In genomic region chr9:3526903-3527652, GRCh38 we compare ENCODE assay signal across 8 cellular contexts. TPM values are rescaled to one million over a fixed set of nuclear protein-coding genes. Genes with fewer than 3 reads are reported as not detected.
DNase-seq lines count a peak whose midpoint lies in the region; ATAC-seq and TF ChIP-seq lines count a peak whose summit lies in the region.

No MANE protein-coding gene starts in this region.

- peak overlapping the region; percentile 3 for H3K23ac ChIP-seq in H9 (ENCODE audit: insufficient read length, low read depth, low read length)

- no peak overlapping the region for H2BK20ac ChIP-seq in H9 (ENCODE audit: low read depth, low read length, poor library complexity, severe bottlenecking)

- H2BK120ac ChIP-seq in H9 (ENCODE audit: low read depth, low read length, poor library complexity, severe bottlenecking): peak overlapping the region; percentile 58

- H3K4me1 Mint-ChIP-seq in activated CD8-positive, alpha-beta memory T cell treated with anti-CD3 and anti-CD28 coated beads, Interleukin-2, amount 10 ng/mL, durations not matched to agents 7 days and 5 days: peaks cover 50% of the 10 kb centered on the region
- peaks cover 36 to 44% of the 10 kb centered on the region in 2 experiments for H3K4me1 Mint-ChIP-seq in H9
- H3K4me1 Mint-ChIP-seq in T-helper 2 cell treated with Interferon-gamma antibody and Interleukin-4, amounts not matched to agents 5 μg/mL and 100 μg/mL, for 36 hours (ENCODE audit: low read depth): peaks cover 43% of the 10 kb centered on the region

- TF ChIP-seq EP300 in neural cell (conservative IDR thresholded peaks at IDR 0.05; ENCODE audit: poor library complexity, severe bottlenecking): no peak

- H3K36me3 Mint-ChIP-seq in activated CD8-positive, alpha-beta memory T cell treated with anti-CD3 and anti-CD28 coated beads, Interleukin-2, amount 10 ng/mL, durations not matched to agents 7 days and 5 days: peaks cover 27% of the 10 kb centered on the region
- peaks cover 2 to 26% (median 11%) of the 10 kb centered on the region in 3 experiments; a peak in 6 of 7 replicates for H3K36me3 Mint-ChIP-seq in H9 (ENCODE audit: insufficient read depth in 1 of 3, low read depth in 3 of 3)
- H3K36me3 Mint-ChIP-seq in T-helper 2 cell treated with Interferon-gamma antibody and Interleukin-4, amounts not matched to agents 5 μg/mL and 100 μg/mL, for 36 hours (ENCODE audit: low read depth): peaks cover 24% of the 10 kb centered on the region

- no peak for TF ChIP-seq POLR2A in esophagus squamous epithelium (IDR thresholded peaks at IDR 0.05)

- peak overlapping the region; percentile 11 for H3T11ph ChIP-seq in H9 (ENCODE audit: low read length)

- peak overlapping the region; percentile 98 for H3K18ac ChIP-seq in H9 (ENCODE audit: insufficient read length, low read depth, low read length)

- H4K91ac ChIP-seq in H9 (ENCODE audit: insufficient read length, low read depth, low read length): peak overlapping the region; percentile 27

- no peak overlapping the region for H2AK5ac ChIP-seq in H9 (ENCODE audit: insufficient read length, low read length)

- H3K4me2 ChIP-seq in H9 (ENCODE audit: insufficient read depth, insufficient read length, low read length) (peak overlapping the region; percentile 93), neural cell (ENCODE audit: low read length) (peak overlapping the region; percentile 75)

- H3K36me3 ChIP-seq in esophagus squamous epithelium (peaks cover 0 to 8% (median 0%) of the 10 kb centered on the region in 3 donors), neural cell (ENCODE audit: insufficient read depth, low read length) (no peaks in the 10 kb centered on the region)

- ATAC-seq in activated CD8-positive, alpha-beta memory T cell treated with anti-CD3 and anti-CD28 coated beads, Interleukin-2, amount 10 ng/mL, durations not matched to agents 7 days and 5 days: peak; percentile 42

- no peaks in the 10 kb centered on the region for H3K79me1 ChIP-seq in H9 (ENCODE audit: insufficient read depth, low read depth, low read length, poor library complexity, severe bottlenecking)

- H4K20me1 ChIP-seq in H9 (ENCODE audit: control insufficient read depth, insufficient read depth, insufficient read length) (no peaks in the 10 kb centered on the region), neural cell (ENCODE audit: insufficient read depth) (no peaks in the 10 kb centered on the region)

- no peaks in the 10 kb centered on the region for H3K9me2 ChIP-seq in neural cell (ENCODE audit: insufficient read depth, low read length)

- no peaks in the 10 kb centered on the region for H3K9me3 Mint-ChIP-seq in activated CD8-positive, alpha-beta memory T cell treated with anti-CD3 and anti-CD28 coated beads, Interleukin-2, amount 10 ng/mL, durations not matched to agents 7 days and 5 days (ENCODE audit: low read depth)
- no peaks in the 10 kb centered on the region for H3K9me3 Mint-ChIP-seq in H9
- no peaks in the 10 kb centered on the region for H3K9me3 Mint-ChIP-seq in T-helper 2 cell treated with Interferon-gamma antibody and Interleukin-4, amounts not matched to agents 5 μg/mL and 100 μg/mL, for 36 hours

- peak overlapping the region; percentile 93 for H3K27ac ChIP-seq in H9 (ENCODE audit: insufficient read length, low read depth, low read length)
- peak overlapping the region; percentile 98 to 100 (median 100) for H3K27ac ChIP-seq in esophagus squamous epithelium
- peak overlapping the region; percentile 100 for H3K27ac ChIP-seq in neural cell (ENCODE audit: low read length)

- H2AFZ ChIP-seq in H9 (ENCODE audit: low read length): no peak overlapping the region
- peak overlapping the region; percentile 95 for H2AFZ ChIP-seq in neural cell (ENCODE audit: low read depth, low read length)

- TF ChIP-seq CTCF in H9 (conservative IDR thresholded peaks at IDR 0.05) (no peak), LNCaP clone FGC (IDR thresholded peaks at IDR 0.05; ENCODE audit: control insufficient read depth, extremely low read depth, insufficient read depth) (no peak), esophagus squamous epithelium (IDR thresholded peaks at IDR 0.05) (no peak), neural cell (IDR thresholded peaks at IDR 0.05; ENCODE audit: poor library complexity, severe bottlenecking) (no peak)

- H3K56ac ChIP-seq in H9 (ENCODE audit: insufficient read length, low read depth, low read length): peak overlapping the region; percentile 59

- peak overlapping the region; percentile 67 for H2BK5ac ChIP-seq in H9 (ENCODE audit: insufficient read length, low read length)

- WGBS in H9 (ENCODE audit: extremely low coverage, insufficient read length, low lambda C conversion rate): no CpG with 5 or more reads among the region's 23 CpGs
- 4 to 9% methylated on average over 21 of the region's 23 CpGs for WGBS in esophagus squamous epithelium, 2 donors

- H3K4me3 Mint-ChIP-seq in activated CD8-positive, alpha-beta memory T cell treated with anti-CD3 and anti-CD28 coated beads, Interleukin-2, amount 10 ng/mL, durations not matched to agents 7 days and 5 days: peak overlapping the region; percentile 96
- H3K4me3 Mint-ChIP-seq in H9: peak overlapping the region; percentile 94
- peak overlapping the region; percentile 86 for H3K4me3 Mint-ChIP-seq in T-helper 2 cell treated with Interferon-gamma antibody and Interleukin-4, amounts not matched to agents 5 μg/mL and 100 μg/mL, for 36 hours

- H4K8ac ChIP-seq in H9 (replicated peaks; ENCODE audit: insufficient read length, low read depth, low read length): peak overlapping the region; percentile 92

- H2BK12ac ChIP-seq in H9 (ENCODE audit: insufficient read length, low read depth, low read length): peak overlapping the region; percentile 6

- H3K79me2 ChIP-seq in H9 (ENCODE audit: insufficient read depth, low read length): peaks cover 5% of the 10 kb centered on the region; the same call in 1 of the 2 replicates
- H3K79me2 ChIP-seq in neural cell (replicated peaks; ENCODE audit: insufficient read depth, low read length): peaks cover 62% of the 10 kb centered on the region

- H3K4ac ChIP-seq in H9 (ENCODE audit: low read depth, low read length): peak overlapping the region; percentile 54

- H3K27me3 Mint-ChIP-seq in activated CD8-positive, alpha-beta memory T cell treated with anti-CD3 and anti-CD28 coated beads, Interleukin-2, amount 10 ng/mL, durations not matched to agents 7 days and 5 days: no peaks in the 10 kb centered on the region
- H3K27me3 Mint-ChIP-seq in H9 (ENCODE audit: low read depth): peaks cover 2% of the 10 kb centered on the region; the same call in 1 of the 2 replicates
- no peaks in the 10 kb centered on the region for H3K27me3 Mint-ChIP-seq in T-helper 2 cell treated with Interferon-gamma antibody and Interleukin-4, amounts not matched to agents 5 μg/mL and 100 μg/mL, for 36 hours (ENCODE audit: low read depth)

- peak; percentile 85 for DNase-seq in activated CD8-positive, alpha-beta memory T cell treated with anti-CD3 and anti-CD28 coated beads, Interleukin-2, amount 10 ng/mL, durations not matched to agents 7 days and 5 days
- no peak for DNase-seq in activated CD8-positive, alpha-beta memory T cell treated with anti-CD3 and anti-CD28 coated beads for 24 hours
- DNase-seq in H9 (peak; percentile 61), LNCaP clone FGC (ENCODE audit: low read depth) (no peak), esophagus squamous epithelium (lab: John Stamatoyannopoulos, UW) (no peak), NOMO-1 treated with dmso at 0.1 percent for 144 hours (lab: John Stamatoyannopoulos, UW; ENCODE audit: unreplicated experiment) (no peak)
- DNase-seq in T-helper 2 cell treated with Interferon-gamma antibody and Interleukin-4, amounts not matched to agents 5 μg/mL and 100 μg/mL, for 36 hours (ENCODE audit: low spot score): no peak

- peak overlapping the region; percentile 98 for H3K14ac ChIP-seq in H9 (ENCODE audit: insufficient read depth, low read length)

- H3K9ac ChIP-seq in H9 (ENCODE audit: extremely low read depth, insufficient read length, low read length): peak overlapping the region; percentile 93
- peak overlapping the region; percentile 99 for H3K9ac ChIP-seq in neural cell (ENCODE audit: low read length)

- CTCF ChIA-PET in activated CD8-positive, alpha-beta memory T cell treated with anti-CD3 and anti-CD28 coated beads, Interleukin-2, amount 10 ng/mL, durations not matched to agents 7 days and 5 days (lab: Charles Lee): interaction anchor here (0.9 to 2.3 kb wide), 5 partner anchors 49 to 204 kb away, joined by 3 to 9 read pairs (median 3); no protein-coding TSS in a partner anchor

- H3F3A ChIP-seq in neural cell (ENCODE audit: insufficient read depth, low read length, poor library complexity, severe bottlenecking): peaks cover 5% of the 10 kb centered on the region

- no peaks in the 10 kb centered on the region for H3K27me3 ChIP-seq in H9 (ENCODE audit: insufficient read depth, low read length)
- H3K27me3 ChIP-seq in esophagus squamous epithelium: no peaks in the 10 kb centered on the region
- H3K27me3 ChIP-seq in neural cell (ENCODE audit: insufficient read depth, low read depth, low read length): no peaks in the 10 kb centered on the region

- H3K27ac Mint-ChIP-seq in activated CD8-positive, alpha-beta memory T cell treated with anti-CD3 and anti-CD28 coated beads, Interleukin-2, amount 10 ng/mL, durations not matched to agents 7 days and 5 days: peak overlapping the region; percentile 100
- H3K27ac Mint-ChIP-seq in H9: peak overlapping the region; percentile 100
- H3K27ac Mint-ChIP-seq in T-helper 2 cell treated with Interferon-gamma antibody and Interleukin-4, amounts not matched to agents 5 μg/mL and 100 μg/mL, for 36 hours: peak overlapping the region; percentile 100

- H2BK15ac ChIP-seq in H9 (ENCODE audit: low read depth, low read length): no peak overlapping the region

- H4K5ac ChIP-seq in H9 (ENCODE audit: insufficient read length, low read depth, low read length): peak overlapping the region; percentile 96

- H3K23me2 ChIP-seq in H9 (ENCODE audit: insufficient read length, low read depth, low read length, poor library complexity, severe bottlenecking): peaks cover 12% of the 10 kb centered on the region

- H3K9me3 ChIP-seq in H9 (ENCODE audit: control insufficient read depth, low read depth, low read length): no peaks in the 10 kb centered on the region
- H3K9me3 ChIP-seq in esophagus squamous epithelium: no peaks in the 10 kb centered on the region
- no peaks in the 10 kb centered on the region for H3K9me3 ChIP-seq in neural cell (ENCODE audit: low read length)

- no peaks in the 10 kb centered on the region; the same call in 1 of the 2 replicates for H3K4me1 ChIP-seq in H9 (ENCODE audit: insufficient read depth, low read length)
- H3K4me1 ChIP-seq in esophagus squamous epithelium: peaks cover 9 to 45% (median 19%) of the 10 kb centered on the region in 3 donors

- TF ChIP-seq RAD21 in neural cell (conservative IDR thresholded peaks at IDR 0.05): peak; percentile 13

- H3K4me3 ChIP-seq in LNCaP clone FGC (ENCODE audit: low read depth, low read length) (peak overlapping the region; percentile 90), esophagus squamous epithelium (peak overlapping the region; percentile 59 to 88 (median 72)), neural cell (ENCODE audit: low read length) (peak overlapping the region; percentile 83)

- intact Hi-C loops in esophagus squamous epithelium (cut with DNase I): no loop called here

RNA-seq across cellular contexts. Expression of gene RFX3, which starts 1.3 kb away (rescaled TPM):
- 10 to 100 TPM in 1 of 2 experiments, 1 to 10 TPM in 1; 9.1 to 11.5 TPM for total RNA-seq in activated CD8-positive, alpha-beta memory T cell treated with anti-CD3 and anti-CD28 coated beads, Interleukin-2, amount 10 ng/mL, durations not matched to agents 7 days and 5 days
- total RNA-seq in H9 (2021) (9.3 and 9.9 TPM in 2 replicates), esophagus squamous epithelium (1 to 10 TPM in 3 of 4 donors, under 1 TPM in 1; 0.91 to 6.5 (median 3.3) TPM)
- 22.3 and 27.6 TPM in 2 replicates for polyA plus RNA-seq in neural cell
- polyA minus RNA-seq in neural cell: 100 and 133 TPM in 2 replicates

Comparison
In these comparisons a context has a peak if more than half of its experiments do, and no peak if none do; other contexts are left out.
1. DNase-seq: peak in activated CD8-positive, alpha-beta memory T cell treated with anti-CD3 and anti-CD28 coated beads, Interleukin-2, amount 10 ng/mL, durations not matched to agents 7 days and 5 days (single experiment) and H9 (single experiment); none in activated CD8-positive, alpha-beta memory T cell treated with anti-CD3 and anti-CD28 coated beads for 24 hours (single experiment), LNCaP clone FGC (single experiment), T-helper 2 cell treated with Interferon-gamma antibody and Interleukin-4, amounts not matched to agents 5 μg/mL and 100 μg/mL, for 36 hours (single experiment), esophagus squamous epithelium (single experiment) and NOMO-1 treated with dmso at 0.1 percent for 144 hours (single experiment).
2. Peak in every context shown above with its lines, with median percentiles within 50 percentile points of each other: H3K27ac Mint-ChIP-seq, H3K4me3 Mint-ChIP-seq, H3K27ac ChIP-seq and H3K4me3 ChIP-seq.